Comparison of ENCODE assay signal across 1 cellular context in the genomic region with DNA sequence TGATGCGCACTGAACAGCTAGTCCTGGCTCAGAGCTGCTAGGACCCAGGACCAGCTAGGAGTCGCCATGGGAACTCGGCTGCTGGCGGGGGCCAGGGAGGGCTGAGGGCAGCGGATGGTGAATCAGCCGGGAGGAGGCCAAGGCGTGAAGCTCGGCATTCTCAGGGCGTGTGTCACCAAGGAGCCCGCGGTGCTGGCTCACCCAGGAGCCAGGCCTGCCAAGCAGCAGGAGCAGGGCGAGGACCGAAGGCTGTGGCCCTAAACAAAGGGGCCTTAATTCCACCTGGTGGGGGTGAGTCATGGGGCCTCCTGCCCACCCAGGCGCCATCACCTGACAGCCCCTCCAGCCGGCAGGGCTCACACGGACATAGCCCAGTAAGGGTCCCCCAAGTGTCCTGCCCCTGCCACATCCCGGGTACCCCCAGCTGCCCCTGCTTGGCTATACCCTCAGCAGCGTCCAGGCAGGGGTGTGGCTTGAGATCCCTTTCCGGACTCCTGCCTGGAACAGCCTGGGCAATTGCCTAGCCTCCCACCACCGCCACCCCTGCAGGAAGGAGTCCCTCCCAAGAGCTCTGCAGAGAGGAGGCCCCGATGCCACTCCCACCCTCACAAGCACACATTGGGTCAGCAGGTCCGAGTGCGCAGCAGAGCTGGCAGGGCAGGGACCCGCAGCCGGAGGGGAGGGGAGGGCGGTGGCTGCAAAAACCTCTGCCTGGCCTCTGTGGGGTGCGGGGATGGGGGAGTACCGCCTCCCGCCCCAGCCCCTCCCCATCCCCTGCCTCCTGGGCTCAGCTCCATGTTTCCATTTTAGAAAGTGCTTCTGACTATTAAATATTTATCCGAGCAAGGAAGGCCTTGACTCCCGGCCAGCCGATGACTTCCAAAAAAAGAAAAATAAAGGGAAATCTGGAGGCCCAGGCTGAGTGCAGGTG.
TF ChIP-seq lines count a peak whose summit lies in the region.

No MANE protein-coding gene starts in this region.

TF ChIP-seq in HEK293, 187 proteins besides CTCF, POLR2A, EP300 and RAD21 (continued from another document):
- TF ChIP-seq, protein P1, sequence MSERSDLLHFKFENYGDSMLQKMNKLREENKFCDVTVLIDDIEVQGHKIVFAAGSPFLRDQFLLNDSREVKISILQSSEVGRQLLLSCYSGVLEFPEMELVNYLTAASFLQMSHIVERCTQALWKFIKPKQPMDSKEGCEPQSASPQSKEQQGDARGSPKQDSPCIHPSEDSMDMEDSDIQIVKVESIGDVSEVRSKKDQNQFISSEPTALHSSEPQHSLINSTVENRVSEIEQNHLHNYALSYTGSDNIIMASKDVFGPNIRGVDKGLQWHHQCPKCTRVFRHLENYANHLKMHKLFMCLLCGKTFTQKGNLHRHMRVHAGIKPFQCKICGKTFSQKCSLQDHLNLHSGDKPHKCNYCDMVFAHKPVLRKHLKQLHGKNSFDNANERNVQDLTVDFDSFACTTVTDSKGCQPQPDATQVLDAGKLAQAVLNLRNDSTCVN (tag by site-specific recombination; optimal IDR thresholded peaks at IDR 0.05), result peak; percentile 10
- TF ChIP-seq ZNF629 (tag by site-specific recombination; IDR thresholded peaks at IDR 0.05), result peak; percentile 39; the same call in 1 of the 2 replicates
- TF ChIP-seq, protein P2, sequence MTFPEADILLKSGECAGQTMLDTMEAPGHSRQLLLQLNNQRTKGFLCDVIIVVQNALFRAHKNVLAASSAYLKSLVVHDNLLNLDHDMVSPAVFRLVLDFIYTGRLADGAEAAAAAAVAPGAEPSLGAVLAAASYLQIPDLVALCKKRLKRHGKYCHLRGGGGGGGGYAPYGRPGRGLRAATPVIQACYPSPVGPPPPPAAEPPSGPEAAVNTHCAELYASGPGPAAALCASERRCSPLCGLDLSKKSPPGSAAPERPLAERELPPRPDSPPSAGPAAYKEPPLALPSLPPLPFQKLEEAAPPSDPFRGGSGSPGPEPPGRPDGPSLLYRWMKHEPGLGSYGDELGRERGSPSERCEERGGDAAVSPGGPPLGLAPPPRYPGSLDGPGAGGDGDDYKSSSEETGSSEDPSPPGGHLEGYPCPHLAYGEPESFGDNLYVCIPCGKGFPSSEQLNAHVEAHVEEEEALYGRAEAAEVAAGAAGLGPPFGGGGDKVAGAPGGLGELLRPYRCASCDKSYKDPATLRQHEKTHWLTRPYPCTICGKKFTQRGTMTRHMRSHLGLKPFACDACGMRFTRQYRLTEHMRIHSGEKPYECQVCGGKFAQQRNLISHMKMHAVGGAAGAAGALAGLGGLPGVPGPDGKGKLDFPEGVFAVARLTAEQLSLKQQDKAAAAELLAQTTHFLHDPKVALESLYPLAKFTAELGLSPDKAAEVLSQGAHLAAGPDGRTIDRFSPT (tag by site-specific recombination; IDR thresholded peaks at IDR 0.05), result peak; percentile 45; the same call in 1 of the 2 replicates
- TF ChIP-seq EGR2 (tag by site-specific recombination; IDR thresholded peaks at IDR 0.05; ENCODE audit: low read depth), result peak; percentile 32; the same call in 1 of the 2 replicates
- no peak for TF ChIP-seq ZNF140 (tag by site-specific recombination; IDR thresholded peaks at IDR 0.05)
- 0 out of 2 replicates have a peak, but pooled peaks have one; percentile 34 for TF ChIP-seq ZBTB48 (tag by site-specific recombination; IDR thresholded peaks at IDR 0.05)
- TF ChIP-seq, protein P3, sequence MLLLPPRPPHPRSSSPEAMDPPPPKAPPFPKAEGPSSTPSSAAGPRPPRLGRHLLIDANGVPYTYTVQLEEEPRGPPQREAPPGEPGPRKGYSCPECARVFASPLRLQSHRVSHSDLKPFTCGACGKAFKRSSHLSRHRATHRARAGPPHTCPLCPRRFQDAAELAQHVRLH (tag by site-specific recombination; IDR thresholded peaks at IDR 0.05), result no peak
- TF ChIP-seq KLF1 (tag by site-specific recombination; IDR thresholded peaks at IDR 0.05), result peak; percentile 91
- peak; percentile 61; the same call in 1 of the 2 replicates for TF ChIP-seq ZNF10 (tag by site-specific recombination; IDR thresholded peaks at IDR 0.05)
- no peak for TF ChIP-seq ZSCAN30 (tag by site-specific recombination; IDR thresholded peaks at IDR 0.05)
- no peak for TF ChIP-seq ZSCAN16 (tag by site-specific recombination; IDR thresholded peaks at IDR 0.05)
